In the genomic region with DNA sequence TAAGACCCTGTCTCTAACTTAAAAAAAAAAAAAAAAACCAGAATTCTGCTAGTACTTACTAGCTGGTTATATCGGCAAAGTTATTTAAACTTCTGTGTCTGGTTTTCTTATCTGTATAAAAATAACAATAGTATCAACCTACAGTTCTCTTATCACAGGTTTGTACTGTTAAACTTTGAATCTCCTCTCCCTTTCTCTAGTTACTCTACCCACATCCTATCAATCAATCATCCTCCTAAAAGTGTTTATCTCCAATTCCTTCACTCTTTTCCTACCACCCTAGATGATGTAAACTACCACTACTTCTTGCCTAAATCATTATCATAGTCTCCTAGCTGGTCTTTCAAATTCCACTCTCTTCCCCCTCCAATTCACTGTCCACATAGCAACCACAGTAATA, we compare ENCODE assay signal across 25 cellular contexts. TPM values are rescaled to one million over a fixed set of nuclear protein-coding genes. Genes with fewer than 3 reads are reported as not detected.
A peak's percentile ranks its signal among the peaks of the same experiment; 100 is the strongest.
DNase-seq lines count a peak whose midpoint lies in the region; ATAC-seq, FAIRE-seq and TF ChIP-seq lines count a peak whose summit lies in the region.
"Had no signal": no experiment of that assay in that cellular context is flagged by ENCODE, and none has a peak within 500 bp of the region (broad histone marks: within the 10 kb centered on the region; RNA-seq: fewer than 3 reads in every experiment).

No MANE protein-coding gene starts in this region.

- peaks cover 22 to 29% of the 10 kb centered on the region in 2 experiments for H3K36me3 ChIP-seq in HEK293 (ENCODE audit: control insufficient read depth in 2 of 2, insufficient read depth in 1 of 2, low read length in 2 of 2)
- H3K36me3 ChIP-seq in K562 (ENCODE audit: control insufficient read depth, insufficient read depth, low read length): peaks cover 41% of the 10 kb centered on the region

- CTCF ChIA-PET in HEK293 (lab: Yijun Ruan, JAX) (interaction anchor here (0.8 kb wide), 1 partner anchor 18 kb away, joined by 3 read pairs; no protein-coding TSS in a partner anchor), K562 (lab: Yijun Ruan, JAX; ENCODE audit: low intra/inter-chr PET ratio) (no interaction called here)

- H3K9ac ChIP-seq in K562 (ENCODE audit: insufficient read depth in 1 of 2, low read depth in 2 of 2, low read length in 2 of 2): no peak overlapping the region
- H3K9ac ChIP-seq: SK-N-SH had no signal

- no peak for DNase-seq in activated T-cell treated with anti-CD3 and anti-CD28 coated beads, Interleukin-2, amount 50 U/mL, for 24 hours
- no peak for DNase-seq in activated T-cell treated with anti-CD3 and anti-CD28 coated beads, Interleukin-2, amount 50 U/mL, for 48 hours
- DNase-seq in T-helper 17 cell (no peak), K562 (ENCODE audit: extremely low read depth in 1 of 4, low spot score in 3 of 4) (no peak), medulla oblongata (ENCODE audit: extremely low spot score) (no peak)
- DNase-seq: 8988T, Calu3, DMS153, DND-41, H9, NCI-H1092, NCI-H1417 treated with DMSO at 0.1 percent for 48 hours, NCI-H1694 treated with DMSO at 0.1 percent for 48 hours, NCI-H2081, NCI-H2227 treated with DMSO at 0.1 percent for 48 hours, NCI-H510A, NCI-H69, SK-N-SH had no signal

- 14% methylated on average over 1 of the region's 1 CpG for WGBS in K562 (ENCODE audit: insufficient coverage, low coverage, missing lambda C conversion rate)

- in situ Hi-C loops in K562 (cut with MboI): no loop called here

- FAIRE-seq in K562 (lab: Jason Lieb, UNC): no peak

- no peaks in the 10 kb centered on the region for H3K9me1 ChIP-seq in K562 (ENCODE audit: control insufficient read depth, insufficient read depth, low read length)

- POLR2A ChIA-PET in HEK293 (lab: Yijun Ruan, JAX): no interaction called here
- POLR2A ChIA-PET in K562 (lab: Yijun Ruan, JAX): interaction anchor here (0.6 kb wide), 3 partner anchors 13 to 420 kb away, joined by 3 to 4 read pairs (median 3); no protein-coding TSS in a partner anchor

- peak overlapping the region; percentile 75 for H3K27ac Mint-ChIP-seq in activated T-cell treated with anti-CD3 and anti-CD28 coated beads, Interleukin-2, amount 50 U/mL, for 24 hours
- peak overlapping the region; percentile 75 for H3K27ac Mint-ChIP-seq in T-helper 17 cell
- H3K27ac Mint-ChIP-seq: GM23338, IgD-negative memory B cell had no signal

- no peaks in the 10 kb centered on the region for H3K4me1 Mint-ChIP-seq in activated T-cell treated with anti-CD3 and anti-CD28 coated beads, Interleukin-2, amount 50 U/mL, for 24 hours (ENCODE audit: low read depth)
- peaks cover 7% of the 10 kb centered on the region for H3K4me1 Mint-ChIP-seq in T-helper 17 cell
- H3K4me1 Mint-ChIP-seq: GM23338, IgD-negative memory B cell had no signal

- H4K20me1 ChIP-seq in K562 (replicated peaks; ENCODE audit: control insufficient read depth, insufficient read depth, low read length): no peaks in the 10 kb centered on the region; the same call in 1 of the 2 replicates

- H3K79me2 ChIP-seq in K562 (ENCODE audit: control insufficient read depth, insufficient read depth, low read length): no peaks in the 10 kb centered on the region

- H3K36me3 Mint-ChIP-seq in activated T-cell treated with anti-CD3 and anti-CD28 coated beads, Interleukin-2, amount 50 U/mL, for 24 hours (ENCODE audit: low read depth): peaks cover 72% of the 10 kb centered on the region
- peaks cover 11% of the 10 kb centered on the region for H3K36me3 Mint-ChIP-seq in T-helper 17 cell (ENCODE audit: low read depth)

- H3K27ac ChIP-seq in HEK293 (ENCODE audit: extremely low read depth, low read depth, low read length) (no peak overlapping the region), K562 (ENCODE audit: extremely low read depth, low read depth, low read length) (no peak overlapping the region)
- H3K27ac ChIP-seq: HL-60 had no signal

- TF ChIP-seq RAD21 in K562 (CRISPR knock-in tag; conservative IDR thresholded peaks at IDR 0.05 in 1 of 2, IDR thresholded peaks at IDR 0.05 in 1 of 2): no peak

- no peak for TF ChIP-seq POLR2A in K562 (conservative IDR thresholded peaks at IDR 0.05)

- no peaks in the 10 kb centered on the region for H3K9me3 ChIP-seq in HEK293 (ENCODE audit: control insufficient read depth, insufficient read depth, low read depth, low read length)
- H3K9me3 ChIP-seq in T-helper 17 cell (ENCODE audit: control insufficient read depth, low read length, poor library complexity, severe bottlenecking): no peaks in the 10 kb centered on the region
- no peaks in the 10 kb centered on the region for H3K9me3 ChIP-seq in K562 (replicated peaks; ENCODE audit: control insufficient read depth, insufficient read depth, low read depth, low read length)
- H3K9me3 ChIP-seq: SK-N-SH had no signal

- no peaks in the 10 kb centered on the region for H3K4me1 ChIP-seq in HEK293 (ENCODE audit: control insufficient read depth, insufficient read depth, low read length)
- peaks cover 10 to 11% of the 10 kb centered on the region in 2 experiments; a peak in 4 of 5 replicates for H3K4me1 ChIP-seq in K562 (replicated peaks in 1 of 2; ENCODE audit: control insufficient read depth in 2 of 2, insufficient read depth in 2 of 2, low read length in 2 of 2)

- no peak overlapping the region for H3K4me3 Mint-ChIP-seq in activated T-cell treated with anti-CD3 and anti-CD28 coated beads, Interleukin-2, amount 50 U/mL, for 24 hours
- H3K4me3 Mint-ChIP-seq in T-helper 17 cell: no peak overlapping the region
- H3K4me3 Mint-ChIP-seq: GM23338, H9 had no signal

- H3K4me3 ChIP-seq in HEK293 (ENCODE audit: low read depth, low read length) (no peak overlapping the region), K562 (no peak overlapping the region)
- H3K4me3 ChIP-seq: GM23338 had no signal

- no peak overlapping the region for H3K4me2 ChIP-seq in K562 (ENCODE audit: insufficient read depth, low read length)
- H3K4me2 ChIP-seq: GM23338, SK-N-SH had no signal

- H3K27me3 Mint-ChIP-seq in activated T-cell treated with anti-CD3 and anti-CD28 coated beads, Interleukin-2, amount 50 U/mL, for 24 hours: no peaks in the 10 kb centered on the region
- no peaks in the 10 kb centered on the region for H3K27me3 Mint-ChIP-seq in T-helper 17 cell
- H3K27me3 Mint-ChIP-seq: IgD-negative memory B cell had no signal

- ATAC-seq in T-helper 17 cell (no peak), K562 (peak; percentile 24), HG03196 (IDR thresholded peaks at IDR 0.05; ENCODE audit: unreplicated experiment) (no peak), GM18909 (IDR thresholded peaks at IDR 0.05; ENCODE audit: poor library complexity, unreplicated experiment) (no peak)
- ATAC-seq: GM23338, Panc1 had no signal

- H3K9me3 Mint-ChIP-seq in activated T-cell treated with anti-CD3 and anti-CD28 coated beads, Interleukin-2, amount 50 U/mL, for 24 hours: no peaks in the 10 kb centered on the region
- H3K9me3 Mint-ChIP-seq: GM23338, H9, IgD-negative memory B cell had no signal

- no TSS peak for BruUV-seq in K562 (replicated peaks; lab: Mats Ljungman, UMichigan)

- no peak for TF ChIP-seq EP300 in K562 (IDR thresholded peaks at IDR 0.05; ENCODE audit: low read length)

- intact Hi-C loops in K562 (cut with micrococcal nuclease): no loop called here

- TF ChIP-seq CTCF in HEK293 (tag by site-specific recombination; IDR thresholded peaks at IDR 0.05): no peak
- no peak for TF ChIP-seq CTCF in K562 (IDR thresholded peaks at IDR 0.05 in 2 of 3, conservative IDR thresholded peaks at IDR 0.05 in 1 of 3; ENCODE audit: insufficient read depth in 2 of 3, low read depth in 1 of 3, low read length in 3 of 3)

- H3K27me3 ChIP-seq in K562 (ENCODE audit: control insufficient read depth in 2 of 2, insufficient read depth in 2 of 2, low read length in 2 of 2): no peaks in the 10 kb centered on the region

- no peak overlapping the region for H2AFZ ChIP-seq in K562 (ENCODE audit: low read depth, low read length)
- H2AFZ ChIP-seq: GM23338 had no signal

RNA-seq across cellular contexts. Expression of a gene that starts 27.6 kb away (rescaled TPM):
- total RNA-seq in T-helper 17 cell (10 to 100 TPM; 59.1 to 66.9 TPM), K562 (2014; rRNA removed) (41.6 and 44.7 TPM in 2 replicates), K562 (2014; rRNA removed; fragmentation: Illumina TruSeq; extraction: Trizol) (80.7 and 88.8 TPM in 2 replicates), K562 (2015; rRNA removed; fragmentation: Illumina TruSeq; extraction: Trizol) (68.8 and 71.1 TPM in 2 replicates), K562 (2021) (42.2 and 43.3 TPM in 2 replicates)
- 77.4 and 279 TPM in 2 replicates for total RNA-seq in K562 (2011; cell fraction: chromatin; rRNA removed; ENCODE audit: low replicate concordance)
- total RNA-seq in K562 (2011; cell fraction: nucleolus; rRNA removed): 27.5 and 41.8 TPM in 2 replicates
- total RNA-seq in K562 (2011; cell fraction: nucleoplasm; rRNA removed): 90.8 and 112 TPM in 2 replicates
- polyA plus RNA-seq in K562 (2011; rRNA removed) (63.8 and 83.5 TPM in 2 replicates), K562 (2014; fragmentation: Illumina TruSeq; extraction: Trizol) (45.6 and 46.7 TPM in 2 replicates), K562 (2014; fragmentation: Nextera tagmentation; extraction: Ambion mirVana) (10 to 100 TPM; 22.4 to 24.1 TPM), K562 (2014; rRNA removed) (41.2 and 44.8 TPM in 2 replicates)
- 14.3 and 25.7 TPM in 2 replicates for polyA plus RNA-seq in K562 (2011; cell fraction: cytosol; rRNA removed)
- polyA plus RNA-seq in K562 (2011; cell fraction: nucleus; rRNA removed): 49.7 and 68.5 TPM in 2 replicates
- 29.8 and 37.6 TPM in 2 replicates for polyA plus RNA-seq in K562 (2012)
- polyA minus RNA-seq in K562 (2011; rRNA and poly(A)+ RNA removed): 78.7 and 92.4 TPM in 2 replicates
- 24.8 and 31.0 TPM in 2 replicates for polyA minus RNA-seq in K562 (2011; cell fraction: cytosol; rRNA and poly(A)+ RNA removed)
- 48.2 and 92.5 TPM in 2 replicates for polyA minus RNA-seq in K562 (2011; cell fraction: nucleus; rRNA and poly(A)+ RNA removed)

RNA-seq across cellular contexts. Expression of a gene that starts 47.4 kb away (rescaled TPM):
- total RNA-seq in T-helper 17 cell: 10 to 100 TPM; 11.8 to 14.7 TPM
- 9.2 and 21.8 TPM in 2 replicates for total RNA-seq in K562 (2011; cell fraction: chromatin; rRNA removed; ENCODE audit: low replicate concordance)
- total RNA-seq in K562 (2011; cell fraction: nucleolus; rRNA removed): 5.7 and 6.7 TPM in 2 replicates
- 12.9 and 23.4 TPM in 2 replicates for total RNA-seq in K562 (2011; cell fraction: nucleoplasm; rRNA removed)
- 1.7 and 2.9 TPM in 2 replicates for total RNA-seq in K562 (2014; rRNA removed)
- total RNA-seq in K562 (2014; rRNA removed; fragmentation: Illumina TruSeq; extraction: Trizol): 5.1 and 6.1 TPM in 2 replicates
- total RNA-seq in K562 (2015; rRNA removed; fragmentation: Illumina TruSeq; extraction: Trizol): 4.5 and 5.0 TPM in 2 replicates
- 4.0 and 4.4 TPM in 2 replicates for total RNA-seq in K562 (2021)
- polyA plus RNA-seq in K562 (2011; rRNA removed): 3.5 and 3.6 TPM in 2 replicates
- polyA plus RNA-seq in K562 (2011; cell fraction: cytosol; rRNA removed): 0.60 and 1.3 TPM in 2 replicates
- 2.5 and 3.0 TPM in 2 replicates for polyA plus RNA-seq in K562 (2011; cell fraction: nucleus; rRNA removed)
- polyA plus RNA-seq in K562 (2012): 1.7 and 2.4 TPM in 2 replicates
- 2.4 and 2.8 TPM in 2 replicates for polyA plus RNA-seq in K562 (2014; fragmentation: Illumina TruSeq; extraction: Trizol)
- 1 to 10 TPM; 1.6 to 1.8 TPM for polyA plus RNA-seq in K562 (2014; fragmentation: Nextera tagmentation; extraction: Ambion mirVana)
- 2.9 and 3.1 TPM in 2 replicates for polyA plus RNA-seq in K562 (2014; rRNA removed)
- 8.2 and 10.7 TPM in 2 replicates for polyA minus RNA-seq in K562 (2011; rRNA and poly(A)+ RNA removed)
- polyA minus RNA-seq in K562 (2011; cell fraction: cytosol; rRNA and poly(A)+ RNA removed): 1.8 and 3.1 TPM in 2 replicates
- 5.7 and 9.3 TPM in 2 replicates for polyA minus RNA-seq in K562 (2011; cell fraction: nucleus; rRNA and poly(A)+ RNA removed)

RNA-seq across cellular contexts. Expression of a gene that starts 49.6 kb away (rescaled TPM):
- 10 to 100 TPM; 49.8 to 55.5 TPM for total RNA-seq in T-helper 17 cell
- 56.5 and 166 TPM in 2 replicates for total RNA-seq in K562 (2011; cell fraction: chromatin; rRNA removed; ENCODE audit: low replicate concordance)
- 27.3 and 49.2 TPM in 2 replicates for total RNA-seq in K562 (2011; cell fraction: nucleolus; rRNA removed)
- 115 and 192 TPM in 2 replicates for total RNA-seq in K562 (2011; cell fraction: nucleoplasm; rRNA removed)
- 59.3 and 64.0 TPM in 2 replicates for total RNA-seq in K562 (2014; rRNA removed)
- 60.0 and 63.2 TPM in 2 replicates for total RNA-seq in K562 (2014; rRNA removed; fragmentation: Illumina TruSeq; extraction: Trizol)
- 59.5 and 62.7 TPM in 2 replicates for total RNA-seq in K562 (2015; rRNA removed; fragmentation: Illumina TruSeq; extraction: Trizol)
- total RNA-seq in K562 (2021): 42.5 and 43.9 TPM in 2 replicates
- 27.1 and 36.7 TPM in 2 replicates for polyA plus RNA-seq in K562 (2011; rRNA removed)
- 10.5 and 19.1 TPM in 2 replicates for polyA plus RNA-seq in K562 (2011; cell fraction: cytosol; rRNA removed)
- polyA plus RNA-seq in K562 (2011; cell fraction: nucleus; rRNA removed): 23.6 and 25.9 TPM in 2 replicates
- 21.0 and 24.2 TPM in 2 replicates for polyA plus RNA-seq in K562 (2012)
- polyA plus RNA-seq in K562 (2014; fragmentation: Illumina TruSeq; extraction: Trizol): 30.6 and 32.8 TPM in 2 replicates
- 10 to 100 TPM; 13.9 to 18.5 TPM for polyA plus RNA-seq in K562 (2014; fragmentation: Nextera tagmentation; extraction: Ambion mirVana)
- polyA plus RNA-seq in K562 (2014; rRNA removed): 28.7 and 37.2 TPM in 2 replicates
- polyA minus RNA-seq in K562 (2011; rRNA and poly(A)+ RNA removed): 79.6 and 85.2 TPM in 2 replicates
- polyA minus RNA-seq in K562 (2011; cell fraction: cytosol; rRNA and poly(A)+ RNA removed): 29.5 and 30.7 TPM in 2 replicates
- polyA minus RNA-seq in K562 (2011; cell fraction: nucleus; rRNA and poly(A)+ RNA removed): 56.1 and 75.1 TPM in 2 replicates
